In the genomic region with DNA sequence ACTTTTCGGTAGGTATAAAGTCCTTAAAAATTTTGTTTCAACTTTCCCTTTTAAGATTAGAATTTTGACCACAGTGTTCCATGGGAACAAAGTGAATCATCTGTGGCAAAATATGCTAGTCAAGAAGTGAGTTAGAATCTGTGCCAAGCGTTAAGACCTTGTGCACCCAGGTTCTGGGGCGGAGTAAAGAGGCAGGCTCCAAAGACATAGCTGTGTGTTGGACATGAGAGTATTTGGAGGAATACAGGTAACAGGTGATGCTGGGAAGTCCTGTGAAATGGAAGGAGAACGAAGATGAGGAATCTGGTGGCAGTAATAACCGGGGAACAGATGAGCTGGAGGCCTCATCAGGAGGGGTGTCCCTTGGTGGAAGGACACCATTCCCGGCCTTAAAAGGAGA, we compare ENCODE assay signal across 15 cellular contexts. TPM values are rescaled to one million over a fixed set of nuclear protein-coding genes. Genes with fewer than 3 reads are reported as not detected.
"Had no signal": no experiment of that assay in that cellular context is flagged by ENCODE, and none has a peak within 500 bp of the region (broad histone marks: within the 10 kb centered on the region; RNA-seq: fewer than 3 reads in every experiment).

No MANE protein-coding gene starts in this region.

RNA-seq across cellular contexts. Expression of a gene that starts 10.6 kb away (rescaled TPM):
- total RNA-seq: mammary epithelial cell; mucosa of gallbladder; naive thymus-derived CD8-positive, alpha-beta T cell; omental fat pad; progenitor cell of endocrine pancreas; pulmonary artery endothelial cell; renal cortical epithelial cell; right atrium auricular region; smooth muscle cell; testis; transverse colon; vagina had no signal
- polyA plus RNA-seq: mammary epithelial cell; naive thymus-derived CD8-positive, alpha-beta T cell; ovary; stomach; urinary bladder had no signal
